ENCODE assay signal across 19 cellular contexts in the genomic region with DNA sequence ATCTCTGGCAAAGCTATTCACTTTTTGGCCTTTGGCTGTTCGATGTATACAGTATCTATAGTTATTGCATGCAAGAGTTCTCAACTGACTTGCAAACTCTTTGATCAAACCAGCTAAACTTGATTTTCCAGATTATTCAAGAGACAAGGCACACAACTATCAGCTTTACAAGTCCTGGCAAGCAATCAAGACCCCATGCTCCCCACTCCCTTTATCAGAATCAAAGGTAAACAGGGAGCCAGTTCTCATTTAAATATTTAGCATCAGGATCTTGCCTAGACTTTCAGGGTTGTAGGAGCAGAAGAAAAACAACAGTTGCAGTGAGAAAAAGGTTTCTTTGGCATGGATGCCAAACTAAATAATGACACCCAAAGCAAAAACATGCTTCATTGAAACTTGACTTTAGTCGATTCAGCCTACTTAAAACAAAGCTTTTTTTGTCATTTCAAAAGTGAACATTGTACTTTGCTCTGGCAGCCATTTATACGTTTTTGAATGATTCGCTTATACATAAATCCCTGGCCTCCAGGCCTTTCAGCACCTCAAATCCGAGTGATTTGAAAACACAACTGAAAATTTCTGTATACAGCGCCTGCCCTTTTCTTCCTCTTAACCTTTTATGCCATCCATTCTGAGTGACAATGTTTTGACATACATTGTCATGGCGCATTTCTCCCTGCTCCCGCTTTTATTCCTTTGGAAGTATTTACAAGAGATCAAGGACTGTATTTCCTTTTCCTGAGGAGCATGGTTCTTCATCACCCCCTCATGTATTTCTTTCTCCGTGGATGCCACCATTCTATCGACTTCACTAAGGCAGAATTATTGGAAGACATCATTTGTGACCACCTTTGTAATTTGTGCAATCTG.
DNase-seq lines count a peak whose midpoint lies in the region; ATAC-seq, FAIRE-seq and TF ChIP-seq lines count a peak whose summit lies in the region.
"Had no signal": no experiment of that assay in that cellular context is flagged by ENCODE, and none has a peak within 500 bp of the region (broad histone marks: within the 10 kb centered on the region; RNA-seq: fewer than 3 reads in every experiment).

No MANE protein-coding gene starts in this region.

- H4K20me1 ChIP-seq in mammary epithelial cell (ENCODE audit: insufficient read depth, low read length) (no peaks in the 10 kb centered on the region), OCI-LY7 (ENCODE audit: insufficient read depth, low read length) (no peaks in the 10 kb centered on the region)

- intact Hi-C loops in mammary epithelial cell (cut with micrococcal nuclease) = no loop called here
- intact Hi-C loops in breast epithelium (cut with DNase I; ENCODE audit: low total_unique reads) = no loop called here
- intact Hi-C loops in OCI-LY7 (cut with micrococcal nuclease; ENCODE audit: unreplicated experiment) = no loop called here

- H3K27ac ChIP-seq in mammary epithelial cell (ENCODE audit: insufficient read depth, low read depth, low read length) = no peak overlapping the region
- no peak overlapping the region for H3K27ac ChIP-seq in breast epithelium
- no peak overlapping the region for H3K27ac ChIP-seq in OCI-LY7 (ENCODE audit: low read depth, low read length, poor library complexity, severe bottlenecking)
- H3K27ac ChIP-seq: C4-2B, HL-60, SJSA1, upper lobe of right lung had no signal

- H3K4me1 Mint-ChIP-seq in WTC11 (peaks cover 28% of the 10 kb centered on the region), mesothelial cell of epicardium (peaks cover 56% of the 10 kb centered on the region)
- H3K4me1 Mint-ChIP-seq: stimulated activated effector memory CD8-positive, alpha-beta T cell treated with anti-CD3 and anti-CD28 coated beads, Interleukin-12 subunit alpha, Interleukin-12 subunit beta, amount 100 ng/mL, for 72 hours had no signal

- TF ChIP-seq CTCF in mammary epithelial cell (conservative IDR thresholded peaks at IDR 0.05 in 1 of 2, IDR thresholded peaks at IDR 0.05 in 1 of 2; ENCODE audit: extremely low read depth in 1 of 2, insufficient read depth in 1 of 2, low read depth in 1 of 2, low read length in 2 of 2) = no peak
- no peak for TF ChIP-seq CTCF in breast epithelium (IDR thresholded peaks at IDR 0.05)
- no peak for TF ChIP-seq CTCF in WTC11 (IDR thresholded peaks at IDR 0.05)
- no peak for TF ChIP-seq CTCF in mesothelial cell of epicardium (IDR thresholded peaks at IDR 0.05; ENCODE audit: unreplicated experiment)
- TF ChIP-seq CTCF in OCI-LY7 (conservative IDR thresholded peaks at IDR 0.05; ENCODE audit: low read length) = no peak

- dilution Hi-C loops in mammary epithelial cell (cut with HindIII; ENCODE audit: low sequenced_read_pairs) = no loop called here

- no peaks in the 10 kb centered on the region for H3K36me3 Mint-ChIP-seq in WTC11
- no peaks in the 10 kb centered on the region for H3K36me3 Mint-ChIP-seq in mesothelial cell of epicardium
- H3K36me3 Mint-ChIP-seq: stimulated activated effector memory CD8-positive, alpha-beta T cell treated with anti-CD3 and anti-CD28 coated beads, Interleukin-12 subunit alpha, Interleukin-12 subunit beta, amount 100 ng/mL, for 72 hours had no signal

- H3K4me3 ChIP-seq in mammary epithelial cell (replicated peaks in 1 of 3; ENCODE audit: insufficient read depth in 1 of 3, low read depth in 2 of 3, low read length in 3 of 3) = no peak overlapping the region
- H3K4me3 ChIP-seq in breast epithelium = no peak overlapping the region
- no peak overlapping the region for H3K4me3 ChIP-seq in OCI-LY7 (ENCODE audit: low read depth, low read length, poor library complexity, severe bottlenecking)
- H3K4me3 ChIP-seq: SJSA1, upper lobe of right lung had no signal

- H3K9me3 ChIP-seq in mammary epithelial cell (replicated peaks; ENCODE audit: insufficient read depth, low read length) (no peaks in the 10 kb centered on the region), breast epithelium (no peaks in the 10 kb centered on the region), OCI-LY7 (ENCODE audit: low read length) (no peaks in the 10 kb centered on the region)
- H3K9me3 ChIP-seq: SJSA1, upper lobe of right lung had no signal

- no peak overlapping the region for H3K9ac ChIP-seq in mammary epithelial cell (ENCODE audit: insufficient read depth, low read length)

- no peaks in the 10 kb centered on the region for H3K9me2 ChIP-seq in OCI-LY7 (ENCODE audit: insufficient read depth, low read length)

- TF ChIP-seq POLR2A in breast epithelium (IDR thresholded peaks at IDR 0.05) = no peak

- ATAC-seq in WTC11 = peak; percentile 55
- ATAC-seq: stimulated activated effector memory CD8-positive, alpha-beta T cell treated with anti-CD3 and anti-CD28 coated beads, Interleukin-12 subunit alpha, Interleukin-12 subunit beta, amount 100 ng/mL, for 72 hours; upper lobe of right lung had no signal

- POLR2A ChIA-PET in WTC11 (lab: Charles Lee) = no interaction called here
- POLR2A ChIA-PET in OCI-LY7 (lab: Charles Lee) = no interaction called here

- peak; percentile 47 for DNase-seq in mammary epithelial cell
- no peak for DNase-seq in breast epithelium (ENCODE audit: low spot score in 2 of 2)
- DNase-seq in WTC11 (ENCODE audit: low spot score) = no peak
- DNase-seq in mesothelial cell of epicardium (ENCODE audit: low spot score in 2 of 2, unreplicated experiment in 2 of 2) = no peak
- no peak for DNase-seq in activated naive CD4-positive, alpha-beta T cell treated with anti-CD3 and anti-CD28 coated beads, Interleukin-2, amount 50 U/mL, for 16 hours
- DNase-seq in activated CD4-positive, CD25-positive, alpha-beta regulatory T cell treated with anti-CD3 and anti-CD28 coated beads, Interleukin-2, amount 50 U/mL, for 72 hours = no peak
- no peak for DNase-seq in OCI-LY7 (ENCODE audit: low spot score)
- no peak for DNase-seq in frontal cortex (ENCODE audit: low spot score in 2 of 2)
- DNase-seq: activated gamma-delta T cell, DND-41, erythroblast, KBM-7, NCI-H1092 treated with DMSO at 0.1 percent for 48 hours, upper lobe of right lung had no signal

- H3K27me3 ChIP-seq in mammary epithelial cell (ENCODE audit: insufficient read depth, low read length) = no peaks in the 10 kb centered on the region
- no peaks in the 10 kb centered on the region for H3K27me3 ChIP-seq in breast epithelium
- H3K27me3 ChIP-seq: SJSA1, upper lobe of right lung had no signal

- H3K4me1 ChIP-seq in mammary epithelial cell (ENCODE audit: insufficient read depth, low read length) = peaks cover 19% of the 10 kb centered on the region
- no peaks in the 10 kb centered on the region for H3K4me1 ChIP-seq in breast epithelium
- H3K4me1 ChIP-seq in OCI-LY7 (ENCODE audit: insufficient read depth, low read length, poor library complexity, severe bottlenecking) = no peaks in the 10 kb centered on the region
- H3K4me1 ChIP-seq: SJSA1, upper lobe of right lung had no signal

- H3K36me3 ChIP-seq in mammary epithelial cell (ENCODE audit: insufficient read depth, low read length) = no peaks in the 10 kb centered on the region
- H3K36me3 ChIP-seq in breast epithelium = no peaks in the 10 kb centered on the region
- no peaks in the 10 kb centered on the region for H3K36me3 ChIP-seq in OCI-LY7 (ENCODE audit: insufficient read depth, low read length)
- H3K36me3 ChIP-seq: SJSA1, upper lobe of right lung had no signal

- WGBS in mammary epithelial cell (ENCODE audit: low coverage, missing lambda C conversion rate) = 61% methylated on average over 10 of the region's 10 CpGs

- H3K4me3 Mint-ChIP-seq in WTC11 = no peak overlapping the region
- no peak overlapping the region for H3K4me3 Mint-ChIP-seq in mesothelial cell of epicardium
- H3K4me3 Mint-ChIP-seq: dendritic cell treated with granulocyte-macrophage colony-stimulating factor and Interleukin-4, amounts not matched to agents 40 ng/mL and 50 ng/mL, for 4 days; stimulated activated effector memory CD8-positive, alpha-beta T cell treated with anti-CD3 and anti-CD28 coated beads, Interleukin-12 subunit alpha, Interleukin-12 subunit beta, amount 100 ng/mL, for 72 hours had no signal

- H3K79me2 ChIP-seq in mammary epithelial cell (ENCODE audit: insufficient read depth, low read length) = no peaks in the 10 kb centered on the region
- H3K79me2 ChIP-seq in OCI-LY7 (ENCODE audit: insufficient read depth, low read depth, low read length) = no peaks in the 10 kb centered on the region

- in situ Hi-C loops in mammary epithelial cell (cut with MboI; ENCODE audit: low sequenced_read_pairs in 2 of 2) = loop anchor here (25.0 kb wide), 2 partner anchors 313 to 562 kb away; no protein-coding TSS in a partner anchor

- FAIRE-seq in frontal cortex (lab: Jason Lieb, UNC) = no peak

- CTCF ChIA-PET in mammary epithelial cell (lab: Charles Lee; ENCODE audit: low non-redundant PET) (no interaction called here), WTC11 (lab: Charles Lee) (no interaction called here), OCI-LY7 (lab: Charles Lee; ENCODE audit: unreplicated experiment) (no interaction called here)

- H3K4me2 ChIP-seq in mammary epithelial cell (ENCODE audit: insufficient read depth, low read depth, low read length) (no peak overlapping the region), OCI-LY7 (ENCODE audit: low read length) (no peak overlapping the region)

- peak overlapping the region; percentile 68 for H2AFZ ChIP-seq in mammary epithelial cell (ENCODE audit: low read depth, low read length)
- H2AFZ ChIP-seq in OCI-LY7 (ENCODE audit: low read length) = no peak overlapping the region

- no peaks in the 10 kb centered on the region for H3K9me3 Mint-ChIP-seq in WTC11
- no peaks in the 10 kb centered on the region for H3K9me3 Mint-ChIP-seq in mesothelial cell of epicardium
- H3K9me3 Mint-ChIP-seq: dendritic cell treated with granulocyte-macrophage colony-stimulating factor and Interleukin-4, amounts not matched to agents 40 ng/mL and 50 ng/mL, for 4 days; stimulated activated effector memory CD8-positive, alpha-beta T cell treated with anti-CD3 and anti-CD28 coated beads, Interleukin-12 subunit alpha, Interleukin-12 subunit beta, amount 100 ng/mL, for 72 hours had no signal

- BruUV-seq in mammary epithelial cell (replicated peaks; lab: Mats Ljungman, UMichigan) (no TSS peak), OCI-LY7 (replicated peaks; lab: Mats Ljungman, UMichigan) (no TSS peak)

- H3K27me3 Mint-ChIP-seq in WTC11 (ENCODE audit: low read depth) (no peaks in the 10 kb centered on the region), mesothelial cell of epicardium (ENCODE audit: low read depth) (no peaks in the 10 kb centered on the region)
- H3K27me3 Mint-ChIP-seq: dendritic cell treated with granulocyte-macrophage colony-stimulating factor and Interleukin-4, amounts not matched to agents 40 ng/mL and 50 ng/mL, for 4 days had no signal

- H3K27ac Mint-ChIP-seq in WTC11 (peak overlapping the region; percentile 0), mesothelial cell of epicardium (peak overlapping the region; percentile 84)
- H3K27ac Mint-ChIP-seq: dendritic cell treated with granulocyte-macrophage colony-stimulating factor and Interleukin-4, amounts not matched to agents 40 ng/mL and 50 ng/mL, for 4 days; stimulated activated effector memory CD8-positive, alpha-beta T cell treated with anti-CD3 and anti-CD28 coated beads, Interleukin-12 subunit alpha, Interleukin-12 subunit beta, amount 100 ng/mL, for 72 hours had no signal

TF ChIP-seq in WTC11, 78 proteins besides CTCF, POLR2A, EP300 and RAD21 (continues in another document):
- TF ChIP-seq CREM (CRISPR knock-in tag; IDR thresholded peaks at IDR 0.05) = no peak
